ENCODE assay signal across 9 cellular contexts in genomic region chr2:173021939-173022371, GRCh38. TPM values are rescaled to one million over a fixed set of nuclear protein-coding genes. Genes with fewer than 3 reads are reported as not detected.
DNase-seq lines count a peak whose midpoint lies in the region; FAIRE-seq and TF ChIP-seq lines count a peak whose summit lies in the region.
"Had no signal": no experiment of that assay in that cellular context is flagged by ENCODE, and none has a peak within 500 bp of the region (broad histone marks: within the 10 kb centered on the region; RNA-seq: fewer than 3 reads in every experiment).

No MANE protein-coding gene starts in this region.

- dilution Hi-C loops in endothelial cell of umbilical vein (cut with MboI; ENCODE audit: extremely low pct_ligation_motif_present, low sequenced_read_pairs) = loop anchor here (25.0 kb wide), 1 partner anchor 190 kb away; no protein-coding TSS in a partner anchor

- H3K9me2 ChIP-seq in OCI-LY1 (ENCODE audit: low read depth, low read length) = no peaks in the 10 kb centered on the region

- TF ChIP-seq CTCF in OCI-LY1 (IDR thresholded peaks at IDR 0.05; ENCODE audit: low read length) (peak; percentile 27; the same call in 1 of the 2 replicates), endothelial cell of umbilical vein (IDR thresholded peaks at IDR 0.05; ENCODE audit: extremely low read depth in 1 of 2, insufficient read depth in 1 of 2, low read depth in 1 of 2, low read length in 2 of 2) (peak; percentile 8 to 23), osteoblast (IDR thresholded peaks at IDR 0.05; ENCODE audit: extremely low read depth, low read depth, low read length) (peak; percentile 62)

- H3K27me3 ChIP-seq in OCI-LY1 (ENCODE audit: insufficient read depth, low read length) (no peaks in the 10 kb centered on the region), endothelial cell of umbilical vein (ENCODE audit: control insufficient read depth in 2 of 2, insufficient read depth in 2 of 2, low read length in 2 of 2) (peaks cover 0 to 2% of the 10 kb centered on the region in 2 experiments), osteoblast (ENCODE audit: insufficient read depth, low read length) (peaks cover 16% of the 10 kb centered on the region)

- H3K36me3 ChIP-seq in OCI-LY1 (ENCODE audit: insufficient read depth, low read length) (no peaks in the 10 kb centered on the region), endothelial cell of umbilical vein (ENCODE audit: control insufficient read depth in 2 of 2, extremely low read depth in 1 of 2, insufficient read depth in 2 of 2, low read length in 2 of 2) (peaks cover 0 to 2% of the 10 kb centered on the region in 2 experiments), osteoblast (ENCODE audit: insufficient read depth, low read length) (no peaks in the 10 kb centered on the region)

- BruUV-seq in endothelial cell of umbilical vein (replicated peaks; lab: Mats Ljungman, UMichigan) = no TSS peak

- FAIRE-seq in endothelial cell of umbilical vein (lab: Jason Lieb, UNC) = peak; percentile 63

- POLR2A ChIA-PET in endothelial cell of umbilical vein (lab: Charles Lee) = no interaction called here

- no peaks in the 10 kb centered on the region for H3F3A ChIP-seq in OCI-LY1 (ENCODE audit: insufficient read depth, low read length)

- TF ChIP-seq POLR2A in endothelial cell of umbilical vein (IDR thresholded peaks at IDR 0.05; ENCODE audit: low read depth, low read length) = no peak

- H3K9ac ChIP-seq in OCI-LY1 (ENCODE audit: low read length) (no peak overlapping the region), endothelial cell of umbilical vein (replicated peaks; ENCODE audit: extremely low read depth, insufficient read depth, low read length) (no peak overlapping the region)

- H3K4me3 ChIP-seq in OCI-LY1 (ENCODE audit: low read depth, low read length, poor library complexity, severe bottlenecking) = no peak overlapping the region
- H3K4me3 ChIP-seq in endothelial cell of umbilical vein (replicated peaks in 1 of 3; ENCODE audit: insufficient read depth in 1 of 3, low read depth in 1 of 3, low read length in 3 of 3) = no peak overlapping the region
- no peak overlapping the region for H3K4me3 ChIP-seq in osteoblast (ENCODE audit: insufficient read depth, low read length)

- H3K9me3 ChIP-seq in OCI-LY1 (ENCODE audit: low read length) (no peaks in the 10 kb centered on the region), endothelial cell of umbilical vein (replicated peaks; ENCODE audit: control insufficient read depth, insufficient read depth, low read length) (no peaks in the 10 kb centered on the region), osteoblast (ENCODE audit: low read depth, low read length) (no peaks in the 10 kb centered on the region)

- H2AFZ ChIP-seq in OCI-LY1 (ENCODE audit: low read length) = no peak overlapping the region
- no peak overlapping the region for H2AFZ ChIP-seq in endothelial cell of umbilical vein (ENCODE audit: low read depth, low read length)
- no peak overlapping the region for H2AFZ ChIP-seq in osteoblast (ENCODE audit: low read length)

- intact Hi-C loops in endothelial cell of umbilical vein (cut with micrococcal nuclease) = loop anchor here (1.0 to 2.0 kb wide), 4 partner anchors 50 to 216 kb away; no protein-coding TSS in a partner anchor

- H3K4me1 ChIP-seq in OCI-LY1 (ENCODE audit: insufficient read depth, low read length, severe bottlenecking) (no peaks in the 10 kb centered on the region), endothelial cell of umbilical vein (ENCODE audit: control insufficient read depth, extremely low read depth, insufficient read depth, low read length) (no peaks in the 10 kb centered on the region), osteoblast (ENCODE audit: insufficient read depth, low read length) (no peaks in the 10 kb centered on the region)

- no peaks in the 10 kb centered on the region for H3K9me1 ChIP-seq in endothelial cell of umbilical vein (replicated peaks; ENCODE audit: control insufficient read depth, extremely low read depth, insufficient read depth, low read length)

- H4K20me1 ChIP-seq in OCI-LY1 (ENCODE audit: insufficient read depth, low read length) (no peaks in the 10 kb centered on the region), endothelial cell of umbilical vein (replicated peaks; ENCODE audit: control insufficient read depth, extremely low read depth, insufficient read depth, low read length) (no peaks in the 10 kb centered on the region), osteoblast (ENCODE audit: insufficient read depth, low read length) (no peaks in the 10 kb centered on the region)

- H3K79me2 ChIP-seq in OCI-LY1 (ENCODE audit: insufficient read depth, low read length) (no peaks in the 10 kb centered on the region), endothelial cell of umbilical vein (ENCODE audit: control insufficient read depth, insufficient read depth, low read length) (no peaks in the 10 kb centered on the region), osteoblast (ENCODE audit: insufficient read depth, low read length) (no peaks in the 10 kb centered on the region)

- H3K27ac ChIP-seq in OCI-LY1 (ENCODE audit: low read depth, low read length, poor library complexity, severe bottlenecking) = no peak overlapping the region
- no peak overlapping the region for H3K27ac ChIP-seq in endothelial cell of umbilical vein (ENCODE audit: insufficient read depth, low read depth, low read length)
- H3K27ac ChIP-seq in osteoblast (ENCODE audit: low read depth, low read length) = no peak overlapping the region

- DNase-seq in EL = peak; percentile 42
- DNase-seq in endothelial cell of umbilical vein (ENCODE audit: low read depth, low spot score) = peak; percentile 18
- peak; percentile 90 for DNase-seq in osteoblast (ENCODE audit: insufficient read length, low spot score, missing footprints)
- no peak for DNase-seq in NCI-H524 (lab: John Stamatoyannopoulos, UW)
- no peak for DNase-seq in NCI-H2081 (lab: John Stamatoyannopoulos, UW)
- no peak for DNase-seq in activated CD4-positive, CD25-positive, alpha-beta regulatory T cell treated with anti-CD3 and anti-CD28 coated beads, Interleukin-2, amount 50 U/mL, for 72 hours
- no peak for DNase-seq in stimulated activated naive CD4-positive, alpha-beta T cell treated with Interleukin-2 at 50 U/mL for 16 hours (lab: John Stamatoyannopoulos, UW)
- DNase-seq: activated gamma-delta T cell had no signal

- H3K4me2 ChIP-seq in OCI-LY1 (ENCODE audit: low read length) (no peak overlapping the region), endothelial cell of umbilical vein (ENCODE audit: insufficient read depth, low read length) (no peak overlapping the region), osteoblast (ENCODE audit: insufficient read depth, low read length) (no peak overlapping the region)

- CTCF ChIA-PET in endothelial cell of umbilical vein (lab: Charles Lee) = interaction anchor here (0.8 to 14.3 kb wide), 12 partner anchors 13 to 217 kb away, joined by 3 to 493 read pairs (median 10); no protein-coding TSS in a partner anchor

TF ChIP-seq in endothelial cell of umbilical vein, 7 proteins besides CTCF, POLR2A, EP300 and RAD21:
- TF ChIP-seq MYC (IDR thresholded peaks at IDR 0.05; ENCODE audit: low read depth, low read length) (no peak), JUN (IDR thresholded peaks at IDR 0.05; ENCODE audit: borderline replicate concordance, insufficient read depth, insufficient read length, low read depth) (no peak), GATA2 (IDR thresholded peaks at IDR 0.05; ENCODE audit: insufficient read depth, insufficient read length, low read depth, low read length) (no peak), FOS (IDR thresholded peaks at IDR 0.05; ENCODE audit: borderline replicate concordance, insufficient read depth, low read length) (no peak)

RNA-seq across cellular contexts. Expression of gene MAP3K20, which starts 53.7 kb away (rescaled TPM):
- total RNA-seq in endothelial cell of umbilical vein (31.5 and 32.0 TPM in 2 replicates), osteoblast (55.7 and 56.1 TPM in 2 replicates)
- polyA plus RNA-seq in endothelial cell of umbilical vein = 6.3 and 7.8 TPM in 2 replicates
- 11.0 and 11.9 TPM in 2 replicates for polyA plus RNA-seq in endothelial cell of umbilical vein (2011; cell fraction: cytosol; rRNA removed)
- polyA plus RNA-seq in endothelial cell of umbilical vein (2011; cell fraction: nucleus; rRNA removed) = 9.9 and 12.1 TPM in 2 replicates
- polyA plus RNA-seq in endothelial cell of umbilical vein (2012) = 20.9 and 27.3 TPM in 2 replicates
- polyA minus RNA-seq in endothelial cell of umbilical vein = 17.3 and 22.5 TPM in 2 replicates
- 25.4 TPM for polyA minus RNA-seq in endothelial cell of umbilical vein (2011; cell fraction: cytosol; rRNA and poly(A)+ RNA removed)
- 19.8 and 20.5 TPM in 2 replicates for polyA minus RNA-seq in endothelial cell of umbilical vein (2011; cell fraction: nucleus; rRNA and poly(A)+ RNA removed)

Comparison
In these comparisons a context has a peak if more than half of its experiments do, and no peak if none do; other contexts are left out.
1. DNase-seq: peak in EL (single experiment), endothelial cell of umbilical vein (single experiment) and osteoblast (single experiment); none in NCI-H524 (0 of 2), NCI-H2081 (0 of 2), activated CD4-positive, CD25-positive, alpha-beta regulatory T cell treated with anti-CD3 and anti-CD28 coated beads, Interleukin-2, amount 50 U/mL, for 72 hours (single experiment) and stimulated activated naive CD4-positive, alpha-beta T cell treated with Interleukin-2 at 50 U/mL for 16 hours (single experiment).
2. Peak in every context shown above with its lines, with median percentiles within 50 percentile points of each other: CTCF ChIP-seq.